30 cellular contexts compared by ENCODE assay signal in genomic region chr9:17987174-17987573, GRCh38.
"Had no signal": no experiment of that assay in that cellular context is flagged by ENCODE, and none has a peak within 500 bp of the region (broad histone marks: within the 10 kb centered on the region; RNA-seq: fewer than 3 reads in every experiment).

No MANE protein-coding gene starts in this region.

- H3K4me3 ChIP-seq: esophagus squamous epithelium, lower lobe of right lung, prostate gland, right atrium auricular region, smooth muscle cell, testis, tibial artery, upper lobe of right lung, uterus had no signal

- ATAC-seq: effector memory CD8-positive, alpha-beta T cell; left ventricle myocardium superior; lower lobe of right lung; natural killer cell treated with Interleukin-12 subunit alpha and Interleukin-12 subunit beta and Interleukin-15 and Interleukin-18, amount 100 ng/mL, for 72 hours; sciatic nerve; stimulated activated effector memory CD8-positive, alpha-beta T cell treated with anti-CD3 and anti-CD28 coated beads, Interleukin-12 subunit alpha, Interleukin-12 subunit beta, amount 100 ng/mL, for 72 hours; stimulated activated naive CD8-positive, alpha-beta T cell treated with anti-CD3 and anti-CD28 coated beads, Interleukin-15, Interleukin-2, amounts not matched to agents 100 U/mL and 50 U/mL, for 24 hours; upper lobe of right lung had no signal

- H3K4me1 ChIP-seq: esophagus squamous epithelium, lower lobe of right lung, parathyroid adenoma, prostate gland, right atrium auricular region, testis, tibial artery, upper lobe of right lung, uterus had no signal

- H3K27me3 ChIP-seq: esophagus squamous epithelium, neutrophil, right atrium auricular region, testis, tibial artery, upper lobe of right lung, uterus had no signal

- H3K27ac ChIP-seq: esophagus squamous epithelium, lower lobe of right lung, neutrophil, parathyroid adenoma, prostate gland, right atrium auricular region, testis, tibial artery, upper lobe of right lung, uterus had no signal

- DNase-seq: cortex of kidney; effector memory CD8-positive, alpha-beta T cell; erythroblast; esophagus squamous epithelium; foreskin melanocyte; hypothalamus; immature natural killer cell; islet precursor cell; kidney glomerular epithelial cell; left ventricle myocardium superior; lower lobe of right lung; naive B cell; stimulated activated CD4-positive, alpha-beta T cell treated with anti-CD3 and anti-CD28 coated beads, Interleukin-12 subunit alpha, Interleukin-12 subunit beta, amount 100 ng/mL, for 4 hours; stimulated activated CD4-positive, alpha-beta T cell treated with anti-CD3 and anti-CD28 coated beads, Interleukin-1b, Interleukin-23, amount 100 ng/mL, for 48 hours; stimulated activated CD4-positive, alpha-beta T cell treated with anti-CD3 and anti-CD28 coated beads, Interleukin-4, amount 100 ng/mL, for 1 hour; stimulated activated naive CD8-positive, alpha-beta T cell treated with anti-CD3 and anti-CD28 coated beads, Interleukin-15, Interleukin-2, amounts not matched to agents 100 U/mL and 50 U/mL, for 24 hours; substantia nigra; testis; tibial artery; upper lobe of right lung; uterus had no signal

- H3K9me3 ChIP-seq: esophagus squamous epithelium, lower lobe of right lung, neutrophil, prostate gland, right atrium auricular region, testis, tibial artery, upper lobe of right lung, uterus had no signal

- H3K36me3 ChIP-seq: esophagus squamous epithelium, lower lobe of right lung, neutrophil, prostate gland, right atrium auricular region, tibial artery, upper lobe of right lung, uterus had no signal

- FAIRE-seq: endometrium had no signal
